ENCODE assay signal across 8 cellular contexts in the genomic region with DNA sequence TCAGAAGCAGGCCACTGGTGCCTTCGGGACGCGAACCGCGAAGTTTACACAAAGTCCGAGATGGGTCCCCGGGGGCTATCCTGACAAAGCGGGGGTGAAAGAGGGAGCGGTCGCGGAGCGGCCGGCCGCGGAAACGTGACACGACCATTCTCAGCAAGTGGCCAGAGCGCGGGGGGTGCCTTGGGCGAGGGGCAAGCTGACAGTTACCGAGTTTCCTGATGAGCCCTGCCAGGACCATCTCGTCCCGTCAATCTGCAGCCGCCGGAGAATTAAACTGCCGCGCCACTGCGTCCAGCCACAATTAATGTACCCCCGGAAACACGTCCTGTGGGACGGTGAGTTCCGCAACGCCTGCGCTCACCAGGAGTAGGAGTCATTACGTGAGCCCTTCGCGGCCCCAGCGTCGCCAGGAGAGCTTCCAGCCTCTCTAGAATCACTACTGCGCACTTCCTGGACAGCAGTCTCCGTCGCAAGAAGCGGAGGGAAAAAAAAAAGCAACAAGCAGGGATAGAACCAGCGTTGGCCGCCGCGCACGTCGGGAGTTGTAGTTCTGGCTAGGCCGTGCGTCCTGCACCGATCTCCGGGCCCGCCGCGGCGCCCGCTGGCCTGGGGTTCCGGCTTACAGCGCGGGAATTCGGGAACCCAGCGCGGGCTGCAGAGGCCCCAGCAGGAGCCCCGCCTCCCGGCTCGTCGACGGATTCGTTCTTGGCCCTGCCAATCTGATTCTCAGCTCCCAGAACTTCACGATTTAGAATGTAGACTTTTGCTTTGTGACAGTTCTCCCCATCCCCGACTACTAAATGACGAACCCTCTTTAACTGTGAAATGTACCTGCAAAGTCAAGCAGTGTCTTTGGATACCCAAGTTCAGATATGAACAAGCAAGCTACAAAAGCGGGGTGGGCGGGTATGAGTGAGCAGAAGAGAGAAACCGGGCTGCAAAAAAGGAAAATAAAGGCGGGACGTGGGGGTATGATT. TPM values are rescaled to one million over a fixed set of nuclear protein-coding genes. Genes with fewer than 3 reads are reported as not detected.
DNase-seq lines count a peak whose midpoint lies in the region; TF ChIP-seq lines count a peak whose summit lies in the region.

A gene with protein sequence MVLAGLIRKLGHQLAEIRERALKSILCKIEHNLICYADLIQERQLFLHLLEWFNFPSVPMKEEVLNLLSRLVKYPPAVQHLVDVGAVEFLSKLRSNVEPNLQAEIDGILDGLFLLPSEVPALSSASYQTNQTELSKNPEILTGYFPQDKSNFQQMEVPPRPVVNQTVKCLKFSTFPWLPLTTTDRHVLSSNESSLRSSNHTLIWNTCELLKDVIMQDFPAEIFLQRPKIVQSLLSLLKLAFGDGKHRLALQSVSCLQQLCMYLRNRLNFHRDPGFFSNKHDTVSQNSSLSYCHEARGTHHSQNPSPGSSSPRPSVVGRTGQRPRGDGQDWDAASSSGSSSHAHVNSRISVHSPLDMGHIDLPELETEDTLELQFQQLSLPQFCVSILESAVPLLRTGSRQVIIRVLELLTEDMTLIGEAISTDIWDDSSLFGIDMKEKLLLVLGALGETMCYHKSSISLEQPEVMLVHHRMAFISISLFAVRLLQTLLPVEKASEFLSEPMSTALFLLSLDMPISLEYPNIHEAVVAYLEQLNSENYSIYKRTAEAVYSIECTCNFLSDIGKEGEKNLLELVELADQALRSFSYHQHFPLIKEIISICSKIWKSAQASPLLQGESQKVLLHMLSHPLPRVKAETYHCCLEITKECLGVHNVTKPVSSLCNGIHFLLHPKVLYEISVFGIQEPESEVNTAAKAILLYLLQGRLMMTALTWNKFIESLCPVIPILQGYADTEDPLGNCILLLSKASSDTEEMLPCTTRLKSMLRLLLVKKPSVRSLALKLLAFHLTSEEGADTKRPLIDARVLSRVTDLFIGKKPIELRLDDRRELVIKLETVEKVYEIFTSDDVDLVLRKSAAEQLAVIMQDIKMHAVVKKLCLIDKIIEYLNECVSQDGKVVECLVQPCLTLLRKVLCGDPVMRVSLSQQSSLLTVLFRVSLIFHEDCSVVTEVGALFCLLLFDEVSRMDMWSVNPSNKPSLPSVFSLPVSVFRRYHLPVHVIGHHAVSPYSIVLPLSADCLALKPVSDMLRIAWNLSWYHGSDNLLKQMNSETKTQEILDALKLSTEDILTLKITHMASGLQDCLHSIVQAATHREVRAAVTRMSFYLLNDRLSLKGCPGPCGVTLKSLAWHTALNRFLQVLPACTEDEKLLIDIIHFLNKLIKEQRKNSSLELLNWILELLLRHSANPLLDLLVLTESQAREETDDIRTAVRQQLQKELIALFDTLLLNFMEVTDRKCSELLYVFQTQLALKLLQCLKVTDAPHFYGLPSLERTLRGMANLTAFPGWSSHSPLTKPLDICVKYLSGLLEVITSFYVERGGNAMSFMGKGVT (N-terminal part only) (minus strand): TSS at position 267 of the 977 bp plus-strand sequence. CDS start 29 bp downstream, at position 238.

- H3K36me3 Mint-ChIP-seq in nephron (ENCODE audit: low read depth): peaks cover 9% of the 10 kb centered on the region
- peaks cover 17% of the 10 kb centered on the region for H3K36me3 Mint-ChIP-seq in stimulated activated naive CD8-positive, alpha-beta T cell treated with anti-CD3 and anti-CD28 coated beads, Interleukin-15, Interleukin-2, amounts not matched to agents 100 ng/mL and 50 ng/mL, for 24 hours (ENCODE audit: low read depth)

- no peaks in the 10 kb centered on the region for H3K9me3 Mint-ChIP-seq in nephron
- no peaks in the 10 kb centered on the region for H3K9me3 Mint-ChIP-seq in stimulated activated naive CD8-positive, alpha-beta T cell treated with anti-CD3 and anti-CD28 coated beads, Interleukin-15, Interleukin-2, amounts not matched to agents 100 ng/mL and 50 ng/mL, for 24 hours

- H3K27me3 Mint-ChIP-seq in nephron (ENCODE audit: low read depth): no peaks in the 10 kb centered on the region
- no peaks in the 10 kb centered on the region for H3K27me3 Mint-ChIP-seq in stimulated activated naive CD8-positive, alpha-beta T cell treated with anti-CD3 and anti-CD28 coated beads, Interleukin-15, Interleukin-2, amounts not matched to agents 100 ng/mL and 50 ng/mL, for 24 hours

- no peaks in the 10 kb centered on the region for H3K36me3 ChIP-seq in H7 (replicated peaks; ENCODE audit: control insufficient read depth, insufficient read depth, low read length)

- H3K4me3 Mint-ChIP-seq in nephron: peak within 1 kb of the TSS; percentile 91 to 99 (median 97)
- peak within 1 kb of the TSS; percentile 99 for H3K4me3 Mint-ChIP-seq in stimulated activated naive CD8-positive, alpha-beta T cell treated with anti-CD3 and anti-CD28 coated beads, Interleukin-15, Interleukin-2, amounts not matched to agents 100 ng/mL and 50 ng/mL, for 24 hours

- H3K4me3 ChIP-seq in H7 (ENCODE audit: insufficient read depth, low read depth, low read length) (peak within 1 kb of the TSS; percentile 91), fibroblast of pulmonary artery (replicated peaks; ENCODE audit: low read depth, low read length) (peak within 1 kb of the TSS; percentile 92)

- no peak for TF ChIP-seq CTCF in fibroblast of pulmonary artery (IDR thresholded peaks at IDR 0.05; ENCODE audit: low read length, missing control alignments)
- TF ChIP-seq CTCF in nephron (IDR thresholded peaks at IDR 0.05; ENCODE audit: unreplicated experiment in 3 of 3): no peak

- H3K4me1 Mint-ChIP-seq in nephron: peaks cover 13% of the 10 kb centered on the region
- H3K4me1 Mint-ChIP-seq in stimulated activated naive CD8-positive, alpha-beta T cell treated with anti-CD3 and anti-CD28 coated beads, Interleukin-15, Interleukin-2, amounts not matched to agents 100 ng/mL and 50 ng/mL, for 24 hours (ENCODE audit: low read depth): peaks cover 27% of the 10 kb centered on the region

- no peaks in the 10 kb centered on the region for H3K27me3 ChIP-seq in H7 (ENCODE audit: control insufficient read depth, insufficient read depth, low read length)

- H3K27ac Mint-ChIP-seq in nephron: peak within 1 kb of the TSS; percentile 99 to 100 (median 100)
- H3K27ac Mint-ChIP-seq in stimulated activated naive CD8-positive, alpha-beta T cell treated with anti-CD3 and anti-CD28 coated beads, Interleukin-15, Interleukin-2, amounts not matched to agents 100 ng/mL and 50 ng/mL, for 24 hours: peak within 1 kb of the TSS; percentile 100

- peak; percentile 95 for DNase-seq in EL
- DNase-seq in H7: peak; percentile 87
- DNase-seq in M059J (ENCODE audit: low read depth): peak; percentile 94
- peak; percentile 89 to 90 for DNase-seq in SHP77 (lab: John Stamatoyannopoulos, UW)
- peak; percentile 89 for DNase-seq in activated effector memory CD4-positive, alpha-beta T cell treated with Interleukin-2 at 50 U/mL for 16 hours
- DNase-seq in fibroblast of pulmonary artery (ENCODE audit: low read depth): peak; percentile 96

RNA-seq across cellular contexts. Expression of the gene that starts here (rescaled TPM):
- total RNA-seq in H7 (2014; rRNA removed; shearing (Covaris generic)): 21.8 and 24.5 TPM in 2 replicates
- total RNA-seq in M059J (2014; rRNA removed; shearing (Covaris generic)): 12.5 and 18.2 TPM in 2 replicates

Comparison
In these comparisons a context has a peak if more than half of its experiments do, and no peak if none do; other contexts are left out.
1. Peak in every context shown above with its lines: DNase-seq and H3K4me3 ChIP-seq.